ENCODE assay signal across 8 cellular contexts in the genomic region with DNA sequence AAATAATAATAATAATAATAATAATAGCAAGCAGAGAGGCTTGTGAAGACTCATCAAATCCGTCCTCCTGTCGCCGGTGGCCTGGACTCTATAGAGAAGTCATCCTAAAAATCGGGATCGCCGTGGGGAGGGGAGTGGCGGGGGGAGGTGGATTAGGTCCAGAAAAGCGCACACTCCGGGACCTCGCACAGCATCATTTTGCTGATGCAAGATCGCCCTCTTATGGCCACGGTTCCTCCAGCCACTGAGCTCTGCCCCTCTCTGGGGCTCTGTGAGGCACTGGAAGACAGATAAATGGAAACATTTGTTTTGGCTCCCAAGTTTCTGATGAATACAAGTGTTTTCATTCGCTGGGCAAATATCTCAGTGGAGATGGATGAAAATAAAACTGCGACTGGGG.
DNase-seq lines count a peak whose midpoint lies in the region; ATAC-seq lines count a peak whose summit lies in the region.

No MANE protein-coding gene starts in this region.

- intact Hi-C loops in activated naive CD4-positive, alpha-beta T cell treated with anti-CD3 and anti-CD28 coated beads for 36 hours (cut with micrococcal nuclease), result no loop called here

- no peak overlapping the region for H3K27ac Mint-ChIP-seq in activated naive CD4-positive, alpha-beta T cell treated with anti-CD3 and anti-CD28 coated beads for 36 hours

- no peaks in the 10 kb centered on the region for H3K4me1 Mint-ChIP-seq in activated naive CD4-positive, alpha-beta T cell treated with anti-CD3 and anti-CD28 coated beads for 36 hours (ENCODE audit: low read depth)

- H3K9me3 Mint-ChIP-seq in activated naive CD4-positive, alpha-beta T cell treated with anti-CD3 and anti-CD28 coated beads for 36 hours, result no peaks in the 10 kb centered on the region

- peaks cover 43% of the 10 kb centered on the region for H3K27me3 Mint-ChIP-seq in activated naive CD4-positive, alpha-beta T cell treated with anti-CD3 and anti-CD28 coated beads for 36 hours (ENCODE audit: low read depth)

- CTCF ChIA-PET in activated naive CD4-positive, alpha-beta T cell treated with anti-CD3 and anti-CD28 coated beads for 36 hours (lab: Charles Lee), result interaction anchor here (0.6 kb wide), 1 partner anchor 364 kb away, joined by 3 read pairs; no protein-coding TSS in a partner anchor

- peak; percentile 50 for DNase-seq in activated naive CD4-positive, alpha-beta T cell treated with anti-CD3 and anti-CD28 coated beads for 36 hours
- no peak for DNase-seq in activated naive CD4-positive, alpha-beta T cell treated with anti-CD3 and anti-CD28 coated beads, Interleukin-2, amount 50 U/mL, for 16 hours
- DNase-seq in NCI-H2029 (lab: John Stamatoyannopoulos, UW), result peak; percentile 45
- peak; percentile 7 for DNase-seq in amniotic epithelial cell (ENCODE audit: low read depth)
- DNase-seq in hepatic stellate cell (ENCODE audit: low spot score), result peak; percentile 55
- peak; percentile 49 for DNase-seq in stimulated activated CD8-positive, alpha-beta memory T cell treated with anti-CD3 and anti-CD28 coated beads, Interleukin-4, amount 100 ng/mL, for 48 hours

- no peaks in the 10 kb centered on the region for H3K36me3 Mint-ChIP-seq in activated naive CD4-positive, alpha-beta T cell treated with anti-CD3 and anti-CD28 coated beads for 36 hours (ENCODE audit: low read depth)

- no peak for ATAC-seq in GM21390 (IDR thresholded peaks at IDR 0.05; ENCODE audit: unreplicated experiment)
- ATAC-seq in GM21529 (IDR thresholded peaks at IDR 0.05; ENCODE audit: unreplicated experiment), result no peak

- no peak overlapping the region for H3K4me3 Mint-ChIP-seq in activated naive CD4-positive, alpha-beta T cell treated with anti-CD3 and anti-CD28 coated beads for 36 hours
